26 cellular contexts compared by ENCODE assay signal in the genomic region with DNA sequence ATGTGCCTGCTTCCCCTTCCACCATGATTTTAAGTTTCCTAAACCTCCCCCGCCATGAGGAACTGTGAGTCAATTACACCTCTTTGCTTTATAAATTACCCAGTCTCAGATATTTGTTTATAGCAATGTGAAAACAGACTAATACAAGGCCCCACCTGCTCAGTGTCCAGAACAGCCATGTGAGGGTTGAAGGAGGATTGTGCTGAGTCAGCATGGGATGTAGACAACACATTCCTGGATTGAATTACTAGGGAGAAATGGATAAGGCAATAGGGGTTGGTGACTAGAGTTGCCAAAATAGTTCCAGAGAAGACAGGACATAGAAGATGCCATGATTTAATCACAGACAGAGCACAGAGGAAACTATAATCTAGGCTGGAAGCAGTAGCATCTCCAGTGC.
"Had no signal": no experiment of that assay in that cellular context is flagged by ENCODE, and none has a peak within 500 bp of the region (broad histone marks: within the 10 kb centered on the region; RNA-seq: fewer than 3 reads in every experiment).

No MANE protein-coding gene starts in this region.

- H3K27me3 ChIP-seq: brain microvascular endothelial cell, SJCRH30 had no signal

- H3K27ac ChIP-seq: brain microvascular endothelial cell, SJCRH30, SK-N-MC had no signal

- ATAC-seq: activated CD8-positive, alpha-beta T cell treated with anti-CD3 and anti-CD28 coated beads for 36 hours; activated T-cell treated with anti-CD3 and anti-CD28 coated beads, Interleukin-2, amount 50 U/mL, for 72 hours; activated T-helper 17 cell treated with anti-CD3 and anti-CD28 coated beads, Interleukin-2, amount 50 U/mL, for 72 hours; Panc1 had no signal

- H3K4me3 ChIP-seq: SJCRH30, SK-N-MC had no signal

- DNase-seq: activated CD4-positive, alpha-beta T cell treated with anti-CD3 and anti-CD28 coated beads, Interleukin-2, amount 10 ng/mL, durations not matched to agents 24 days and 14 days; activated CD4-positive, alpha-beta T cell treated with anti-CD3 and anti-CD28 coated beads, Interleukin-2, amount 50 U/mL, for 4 hours; activated CD8-positive, alpha-beta T cell treated with anti-CD3 and anti-CD28 coated beads for 36 hours; activated effector memory CD4-positive, alpha-beta T cell treated with anti-CD3 and anti-CD28 coated beads, Interleukin-2, amount 50 U/mL, for 16 hours; activated naive CD4-positive, alpha-beta T cell; activated naive CD4-positive, alpha-beta T cell treated with anti-CD3 and anti-CD28 coated beads, Interleukin-2, amount 50 U/mL, for 16 hours; activated naive CD8-positive, alpha-beta T cell treated with anti-CD3 and anti-CD28 coated beads for 36 hours; activated T-cell treated with anti-CD3 and anti-CD28 coated beads, Interleukin-2, amount 50 U/mL, for 1 hour; activated T-cell treated with anti-CD3 and anti-CD28 coated beads, Interleukin-2, amount 50 U/mL, for 72 hours; amniotic stem cell; aorta; brain microvascular endothelial cell; central memory CD4-positive, alpha-beta T cell; Karpas-422; NCI-H1105; NCI-H1417 treated with DMSO at 0.1 percent for 48 hours; NCI-H187 treated with DMSO at 0.1 percent for 48 hours; NCI-H2081; NCI-H345; NCI-H524 treated with DMSO at 0.1 percent for 48 hours; SHP77; SJCRH30; T1000 had no signal

- H3K4me1 ChIP-seq: SJCRH30 had no signal

- H3K36me3 ChIP-seq: brain microvascular endothelial cell, SJCRH30 had no signal
